In the genomic region with DNA sequence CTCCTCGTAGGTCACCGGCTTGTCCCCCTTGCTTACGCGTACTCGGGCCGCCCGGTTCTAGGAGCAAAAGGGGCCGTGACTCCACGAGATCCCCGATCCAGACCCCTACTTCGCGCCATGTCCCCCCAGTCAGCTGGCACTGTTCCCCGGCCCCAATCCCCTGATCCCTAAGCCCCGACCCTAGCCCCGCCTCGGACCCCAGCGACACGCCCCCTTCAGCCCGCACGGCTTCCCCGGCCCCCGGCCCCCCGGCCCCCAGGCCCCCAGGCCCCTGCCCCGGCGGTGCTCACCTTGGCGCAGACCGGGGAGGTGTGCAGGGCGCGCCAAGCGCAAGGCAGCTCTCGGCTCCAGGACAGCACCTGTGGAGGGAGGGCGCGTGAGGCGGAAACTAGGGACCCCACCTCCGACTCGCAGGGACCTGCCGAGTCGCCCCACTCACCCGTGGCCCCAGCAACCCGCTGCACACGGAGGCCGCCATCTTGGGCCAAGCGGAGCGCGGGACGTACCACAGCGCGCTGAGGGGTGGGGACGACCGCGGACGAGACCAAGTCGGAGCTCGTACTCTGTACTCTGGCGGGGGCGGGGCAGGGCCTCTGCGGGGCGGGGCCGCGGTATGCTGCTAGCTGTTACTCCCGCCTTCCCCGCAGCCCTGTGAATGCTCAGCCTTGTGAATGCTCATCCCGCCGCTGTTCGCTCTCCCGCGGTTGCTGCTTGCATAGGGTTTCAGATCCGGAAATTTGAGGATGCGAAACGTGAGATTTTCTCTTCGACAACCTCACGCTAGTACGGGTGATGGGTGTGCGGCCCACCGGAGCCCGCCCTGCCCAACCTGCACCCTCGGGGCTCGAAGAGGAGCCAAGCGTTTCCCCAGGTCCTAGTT, we compare ENCODE assay signal across 8 cellular contexts. TPM values are rescaled to one million over a fixed set of nuclear protein-coding genes. Genes with fewer than 3 reads are reported as not detected.
DNase-seq lines count a peak whose midpoint lies in the region; FAIRE-seq and TF ChIP-seq lines count a peak whose summit lies in the region.

Gene MRPS24, minus strand, starts transcription at position 500 of the 880 bp plus-strand sequence. Its CDS starts 22 bp downstream, at position 478.

- peak within 1 kb of the TSS; percentile 77 for H3K4me2 ChIP-seq in neuronal stem cell (ENCODE audit: insufficient read depth, low read length, poor library complexity, severe bottlenecking)

- peak within 1 kb of the TSS; percentile 16 for H2AK5ac ChIP-seq in neuronal stem cell (ENCODE audit: low read depth, low read length)

- no CpG with 5 or more reads among the region's 79 CpGs for WGBS in neuronal stem cell (ENCODE audit: extremely low coverage in 2 of 2, insufficient read length in 2 of 2, insufficient replicate concordance in 1 of 2), 2 donors

- no peak within 1 kb of the TSS for H2BK120ac ChIP-seq in neuronal stem cell (ENCODE audit: low read depth, low read length)

- no peak within 1 kb of the TSS for H2BK15ac ChIP-seq in neuronal stem cell (ENCODE audit: low read length)

- no peak for TF ChIP-seq CTCF in HFFc6 (IDR thresholded peaks at IDR 0.05)
- no peak for TF ChIP-seq CTCF in NB4 (IDR thresholded peaks at IDR 0.05; ENCODE audit: low read depth, low read length)

- H3K36me3 ChIP-seq in neuronal stem cell (replicated peaks in 1 of 2; ENCODE audit: control insufficient read depth in 2 of 2, insufficient read depth in 2 of 2, low read length in 2 of 2): peaks cover 10 to 25% of the 10 kb centered on the region in 2 donors
- H3K36me3 ChIP-seq in subcutaneous abdominal adipose tissue (ENCODE audit: control insufficient read depth in 5 of 5, insufficient read depth in 5 of 5, low read length in 5 of 5): peaks cover 4 to 20% (median 17%) of the 10 kb centered on the region in 5 donors

- H2AFZ ChIP-seq in neuronal stem cell (ENCODE audit: low read length): peak within 1 kb of the TSS; percentile 97

- H3K9me3 Mint-ChIP-seq in HFFc6: peaks cover 4% of the 10 kb centered on the region; the same call in 1 of the 2 replicates
- no peaks in the 10 kb centered on the region for H3K9me3 Mint-ChIP-seq in activated naive CD4-positive, alpha-beta T cell treated with anti-CD3 and anti-CD28 coated beads for 36 hours

- no peak within 1 kb of the TSS for H3K4ac ChIP-seq in neuronal stem cell (ENCODE audit: low read length)

- peaks cover 35% of the 10 kb centered on the region for H3K36me3 Mint-ChIP-seq in HFFc6 (ENCODE audit: low read depth)
- H3K36me3 Mint-ChIP-seq in activated naive CD4-positive, alpha-beta T cell treated with anti-CD3 and anti-CD28 coated beads for 36 hours (ENCODE audit: low read depth): peaks cover 20% of the 10 kb centered on the region

- peak; percentile 89 for DNase-seq in GM04504 (ENCODE audit: low read depth)
- DNase-seq in HFFc6: peak; percentile 89
- peak; percentile 98 for DNase-seq in NB4 (ENCODE audit: low read depth)
- DNase-seq in SK-N-DZ (ENCODE audit: low spot score): peak; percentile 92
- peak; percentile 98 for DNase-seq in activated naive CD4-positive, alpha-beta T cell treated with anti-CD3 and anti-CD28 coated beads for 36 hours
- DNase-seq in frontal cortex (ENCODE audit: low spot score in 2 of 2): peak; percentile 95 to 96
- peak; percentile 94 for DNase-seq in neuronal stem cell (ENCODE audit: low spot score)

- no peak within 1 kb of the TSS for H4K91ac ChIP-seq in neuronal stem cell (ENCODE audit: low read depth, low read length, poor library complexity)

- no peak for FAIRE-seq in frontal cortex (lab: Jason Lieb, UNC)

- H3K9me3 ChIP-seq in neuronal stem cell (replicated peaks in 1 of 2; ENCODE audit: control insufficient read depth in 2 of 2, insufficient read depth in 1 of 2, low read depth in 1 of 2, low read length in 2 of 2) (peaks cover 7 to 12% of the 10 kb centered on the region in 2 donors), subcutaneous abdominal adipose tissue (ENCODE audit: control insufficient read depth in 5 of 5, low read length in 5 of 5) (no peaks in the 10 kb centered on the region)

- H3K79me1 ChIP-seq in neuronal stem cell (ENCODE audit: low read depth, low read length): no peaks in the 10 kb centered on the region

- no peaks in the 10 kb centered on the region for H3K27me3 ChIP-seq in neuronal stem cell (ENCODE audit: control insufficient read depth in 3 of 3, insufficient read depth in 3 of 3, low read depth in 1 of 3, low read length in 3 of 3)
- no peaks in the 10 kb centered on the region for H3K27me3 ChIP-seq in subcutaneous abdominal adipose tissue (ENCODE audit: control insufficient read depth in 5 of 5, insufficient read depth in 4 of 5, low read length in 5 of 5)

- TF ChIP-seq POLR2A in NB4 (IDR thresholded peaks at IDR 0.05; ENCODE audit: extremely low read depth, insufficient read length): peak; percentile 92

- peaks cover 60% of the 10 kb centered on the region for H3K4me1 Mint-ChIP-seq in HFFc6 (ENCODE audit: low read depth)
- H3K4me1 Mint-ChIP-seq in activated naive CD4-positive, alpha-beta T cell treated with anti-CD3 and anti-CD28 coated beads for 36 hours (ENCODE audit: low read depth): peaks cover 20% of the 10 kb centered on the region

- H3K4me3 ChIP-seq in NB4 (ENCODE audit: low read depth, low read length) (peak within 1 kb of the TSS; percentile 75), neuronal stem cell (ENCODE audit: low read length in 2 of 2) (peak within 1 kb of the TSS; percentile 91 to 94), subcutaneous abdominal adipose tissue (ENCODE audit: low read depth in 1 of 5, low read length in 5 of 5) (peak within 1 kb of the TSS; percentile 73 to 95 (median 83))

- peak within 1 kb of the TSS; percentile 100 for H3K27ac Mint-ChIP-seq in HFFc6
- peak within 1 kb of the TSS; percentile 89 for H3K27ac Mint-ChIP-seq in activated naive CD4-positive, alpha-beta T cell treated with anti-CD3 and anti-CD28 coated beads for 36 hours

- peak within 1 kb of the TSS; percentile 98 for H3K23ac ChIP-seq in neuronal stem cell (ENCODE audit: low read depth, low read length, poor library complexity)

- H3K4me1 ChIP-seq in neuronal stem cell (ENCODE audit: control insufficient read depth in 2 of 2, insufficient read depth in 1 of 2, low read depth in 1 of 2, low read length in 2 of 2) (peaks cover 3 to 7% of the 10 kb centered on the region in 2 donors), subcutaneous abdominal adipose tissue (ENCODE audit: control insufficient read depth in 5 of 5, insufficient read depth in 5 of 5, low read length in 5 of 5) (peaks cover 16 to 47% (median 42%) of the 10 kb centered on the region in 5 donors)

- CTCF ChIA-PET in activated naive CD4-positive, alpha-beta T cell treated with anti-CD3 and anti-CD28 coated beads for 36 hours (lab: Charles Lee): interaction anchor here (0.6 kb wide), 1 partner anchor 287 kb away, joined by 3 read pairs; the partner anchor contains the start of gene STK17A

- H4K8ac ChIP-seq in neuronal stem cell (ENCODE audit: low read depth, low read length): no peak within 1 kb of the TSS

- H2BK12ac ChIP-seq in neuronal stem cell (ENCODE audit: low read length): no peak within 1 kb of the TSS

- peak within 1 kb of the TSS; percentile 31 for H2BK5ac ChIP-seq in neuronal stem cell (ENCODE audit: low read length)

- peak within 1 kb of the TSS; percentile 70 for H3K27ac ChIP-seq in neuronal stem cell (replicated peaks; ENCODE audit: low read length)
- peak within 1 kb of the TSS; percentile 98 for H3K27ac ChIP-seq in subcutaneous abdominal adipose tissue (ENCODE audit: low read depth, low read length)

- peak within 1 kb of the TSS; percentile 98 for H3K18ac ChIP-seq in neuronal stem cell (ENCODE audit: low read length)

- intact Hi-C loops in activated naive CD4-positive, alpha-beta T cell treated with anti-CD3 and anti-CD28 coated beads for 36 hours (cut with micrococcal nuclease): loop anchor here (1.0 to 10.0 kb wide), 5 partner anchors 37 to 934 kb away; partner anchors contain the start of genes MRPL32, PSMA2, UBE2D4 and URGCP

- H3K4me3 Mint-ChIP-seq in HFFc6: peak within 1 kb of the TSS; percentile 90
- H3K4me3 Mint-ChIP-seq in activated naive CD4-positive, alpha-beta T cell treated with anti-CD3 and anti-CD28 coated beads for 36 hours: peak within 1 kb of the TSS; percentile 81

- peak within 1 kb of the TSS; percentile 86 for H3K14ac ChIP-seq in neuronal stem cell (ENCODE audit: low read length)

- H3K27me3 Mint-ChIP-seq in HFFc6 (ENCODE audit: insufficient read depth): peaks cover 11% of the 10 kb centered on the region
- H3K27me3 Mint-ChIP-seq in activated naive CD4-positive, alpha-beta T cell treated with anti-CD3 and anti-CD28 coated beads for 36 hours (ENCODE audit: low read depth): no peaks in the 10 kb centered on the region

- H3K9ac ChIP-seq in neuronal stem cell (ENCODE audit: low read depth, low read length, poor library complexity) (peak within 1 kb of the TSS; percentile 93), subcutaneous abdominal adipose tissue (ENCODE audit: low read length in 5 of 5) (peak within 1 kb of the TSS; percentile 79 to 87 (median 84))

RNA-seq across cellular contexts. Expression of gene MRPS24, which starts in this region (rescaled TPM):
- 100 to 1,000 TPM; 158 to 211 (median 199) TPM for total RNA-seq in HFFc6 (2021; fragmentation: NEBNext Ultra II Directional; extraction: Animal tissue kit (Norgen Biotek cat#: 25700))
- polyA plus RNA-seq in SK-N-DZ (2014; cell fraction: cytosol; rRNA removed): 151 and 153 TPM in 2 replicates
- 78.2 and 108 TPM in 2 replicates for polyA plus RNA-seq in SK-N-DZ (2014; cell fraction: nucleus; rRNA removed)
- total RNA-seq in activated naive CD4-positive, alpha-beta T cell treated with anti-CD3 and anti-CD28 coated beads for 36 hours: 100 to 1,000 TPM; 153 TPM
- total RNA-seq in frontal cortex: 25.3 TPM
- polyA plus RNA-seq in neuronal stem cell (2013, experiment 1 of 2): 130 TPM
- 127 TPM for polyA plus RNA-seq in neuronal stem cell (2013, experiment 2 of 2)

Comparison
In these comparisons a context has a peak if more than half of its experiments do, and no peak if none do; other contexts are left out.
1. Peak in every context shown above with its lines: DNase-seq, H3K4me3 ChIP-seq and H3K27ac ChIP-seq.